Comparison of ENCODE assay signal across 1 cellular context in genomic region chr22:46320716-46321386, GRCh38.
TF ChIP-seq lines count a peak whose summit lies in the region.

No MANE protein-coding gene starts in this region.

TF ChIP-seq in WTC11, 78 proteins besides CTCF, POLR2A, EP300 and RAD21 (continued from another document):
- TF ChIP-seq, protein P1, sequence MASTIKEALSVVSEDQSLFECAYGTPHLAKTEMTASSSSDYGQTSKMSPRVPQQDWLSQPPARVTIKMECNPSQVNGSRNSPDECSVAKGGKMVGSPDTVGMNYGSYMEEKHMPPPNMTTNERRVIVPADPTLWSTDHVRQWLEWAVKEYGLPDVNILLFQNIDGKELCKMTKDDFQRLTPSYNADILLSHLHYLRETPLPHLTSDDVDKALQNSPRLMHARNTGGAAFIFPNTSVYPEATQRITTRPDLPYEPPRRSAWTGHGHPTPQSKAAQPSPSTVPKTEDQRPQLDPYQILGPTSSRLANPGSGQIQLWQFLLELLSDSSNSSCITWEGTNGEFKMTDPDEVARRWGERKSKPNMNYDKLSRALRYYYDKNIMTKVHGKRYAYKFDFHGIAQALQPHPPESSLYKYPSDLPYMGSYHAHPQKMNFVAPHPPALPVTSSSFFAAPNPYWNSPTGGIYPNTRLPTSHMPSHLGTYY (CRISPR knock-in tag; IDR thresholded peaks at IDR 0.05) = no peak
- TF ChIP-seq JUN (CRISPR knock-in tag; IDR thresholded peaks at IDR 0.05) = no peak
